ENCODE assay signal across 10 cellular contexts in the genomic region with DNA sequence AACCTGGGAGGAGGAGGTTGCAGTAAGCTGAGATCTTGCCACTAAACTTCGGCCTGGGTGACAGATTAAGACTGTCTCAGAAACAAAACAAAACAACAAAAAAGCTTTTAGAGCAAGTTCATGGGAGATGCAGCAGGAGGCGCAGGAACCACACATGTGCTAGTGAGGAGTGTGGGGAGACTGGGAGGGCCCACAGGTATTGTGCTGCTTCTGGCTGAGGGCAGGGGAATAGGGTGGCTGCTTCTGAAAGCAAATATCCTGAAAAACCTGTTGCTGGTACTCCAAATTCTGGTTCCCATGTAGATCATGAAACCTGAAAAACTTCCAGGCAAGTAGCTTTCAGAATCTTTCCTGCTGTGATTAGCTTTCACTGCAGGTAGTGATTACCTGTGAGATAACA. TPM values are rescaled to one million over a fixed set of nuclear protein-coding genes. Genes with fewer than 3 reads are reported as not detected.
DNase-seq lines count a peak whose midpoint lies in the region; ATAC-seq and TF ChIP-seq lines count a peak whose summit lies in the region.
"Had no signal": no experiment of that assay in that cellular context is flagged by ENCODE, and none has a peak within 500 bp of the region (broad histone marks: within the 10 kb centered on the region; RNA-seq: fewer than 3 reads in every experiment).

No MANE protein-coding gene starts in this region.

- peaks cover 4% of the 10 kb centered on the region for H3K36me3 ChIP-seq in BE2C
- H3K36me3 ChIP-seq in PC-9 (ENCODE audit: low read depth), result no peaks in the 10 kb centered on the region
- H3K36me3 ChIP-seq in MG63, result no peaks in the 10 kb centered on the region
- no peaks in the 10 kb centered on the region for H3K36me3 ChIP-seq in CD4-positive, alpha-beta memory T cell (ENCODE audit: insufficient read depth, low read length)

- H3K79me2 ChIP-seq in PC-9 (ENCODE audit: low read depth), result no peaks in the 10 kb centered on the region

- no peaks in the 10 kb centered on the region for H3K9me3 Mint-ChIP-seq in CD4-positive, alpha-beta memory T cell
- H3K9me3 Mint-ChIP-seq: stimulated activated memory B cell treated with anti-CD40 and anti-IgM and Interleukin-4, amounts not matched to agents 10 μg/mL and 1 μg/mL and 100 μg/mL, for 72 hours had no signal

- H3K36me3 Mint-ChIP-seq in CD4-positive, alpha-beta memory T cell, result no peaks in the 10 kb centered on the region
- H3K36me3 Mint-ChIP-seq: stimulated activated memory B cell treated with anti-CD40 and anti-IgM and Interleukin-4, amounts not matched to agents 10 μg/mL and 1 μg/mL and 100 μg/mL, for 72 hours had no signal

- peaks cover 5 to 11% (median 5%) of the 10 kb centered on the region in 4 donors for H3K4me1 Mint-ChIP-seq in CD4-positive, alpha-beta memory T cell

- no peak overlapping the region for H2AFZ ChIP-seq in PC-9

- H3K9me3 ChIP-seq in BE2C, result no peaks in the 10 kb centered on the region
- H3K9me3 ChIP-seq in PC-9 (ENCODE audit: insufficient read depth, low read depth), result no peaks in the 10 kb centered on the region
- no peaks in the 10 kb centered on the region for H3K9me3 ChIP-seq in MG63
- no peaks in the 10 kb centered on the region for H3K9me3 ChIP-seq in CD4-positive, alpha-beta memory T cell (ENCODE audit: control insufficient read depth in 1 of 2, low read length in 2 of 2)

- POLR2A ChIA-PET in PC-9 (lab: Charles Lee; ENCODE audit: unreplicated experiment), result no interaction called here
- POLR2A ChIA-PET in CD4-positive, alpha-beta memory T cell (lab: Charles Lee; ENCODE audit: partially characterized antibody), result no interaction called here

- no TSS peak for BruUV-seq in PC-9 (replicated peaks; lab: Mats Ljungman, UMichigan)

- no peak for ATAC-seq in GM21360 (IDR thresholded peaks at IDR 0.05; ENCODE audit: unreplicated experiment)
- ATAC-seq: stimulated activated memory B cell treated with anti-CD40 and anti-IgM and Interleukin-4, amounts not matched to agents 10 μg/mL and 1 μg/mL and 100 μg/mL, for 72 hours had no signal

- peaks cover 5% of the 10 kb centered on the region; the same call in 1 of the 2 replicates for H3F3A ChIP-seq in PC-9 (ENCODE audit: insufficient read depth, low read depth)

- peaks cover 21 to 22% of the 10 kb centered on the region in 2 donors for H3K27me3 Mint-ChIP-seq in CD4-positive, alpha-beta memory T cell

- H3K27me3 ChIP-seq in BE2C, result no peaks in the 10 kb centered on the region
- H3K27me3 ChIP-seq in PC-9 (ENCODE audit: insufficient read depth, low read depth), result no peaks in the 10 kb centered on the region
- no peaks in the 10 kb centered on the region for H3K27me3 ChIP-seq in MG63
- peaks cover 5% of the 10 kb centered on the region for H3K27me3 ChIP-seq in CD4-positive, alpha-beta memory T cell (ENCODE audit: insufficient read depth, low read length)

- H3K27ac Mint-ChIP-seq in CD4-positive, alpha-beta memory T cell, result no peak overlapping the region
- H3K27ac Mint-ChIP-seq: stimulated activated memory B cell treated with anti-CD40 and anti-IgM and Interleukin-4, amounts not matched to agents 10 μg/mL and 1 μg/mL and 100 μg/mL, for 72 hours had no signal

- TF ChIP-seq CTCF in BE2C (IDR thresholded peaks at IDR 0.05; ENCODE audit: low read depth, low read length), result peak; percentile 8; the same call in 1 of the 2 replicates
- TF ChIP-seq CTCF in GM12874 (IDR thresholded peaks at IDR 0.05; ENCODE audit: insufficient read depth, low read depth, low read length), result 0 out of 2 replicates have a peak, but pooled peaks have one; percentile 6
- peak; percentile 71 for TF ChIP-seq CTCF in PC-9 (conservative IDR thresholded peaks at IDR 0.05)
- peak; percentile 22 for TF ChIP-seq CTCF in fibroblast of the aortic adventitia (IDR thresholded peaks at IDR 0.05; ENCODE audit: insufficient read depth, low read length)

- intact Hi-C loops in PC-9 (cut with micrococcal nuclease; ENCODE audit: unreplicated experiment), result loop anchor here (1.0 to 10.0 kb wide), 3 partner anchors 193 to 324 kb away; partner anchors contain the start of gene MAPKBP1
- intact Hi-C loops in CD4-positive, alpha-beta memory T cell (cut with micrococcal nuclease), result no loop called here

- no peaks in the 10 kb centered on the region for H3K4me1 ChIP-seq in BE2C
- H3K4me1 ChIP-seq in PC-9 (replicated peaks; ENCODE audit: insufficient read depth), result peaks cover 8% of the 10 kb centered on the region
- H3K4me1 ChIP-seq in CD4-positive, alpha-beta memory T cell (ENCODE audit: insufficient read depth, low read length), result peaks cover 4% of the 10 kb centered on the region

- peak overlapping the region; percentile 51; the same call in 1 of the 2 replicates for H3K27ac ChIP-seq in PC-9
- no peak overlapping the region for H3K27ac ChIP-seq in CD4-positive, alpha-beta memory T cell (ENCODE audit: low read depth, low read length)

- CTCF ChIA-PET in PC-9 (lab: Charles Lee), result interaction anchor here (0.6 to 1.4 kb wide), 8 partner anchors 16 to 1148 kb away, joined by 3 to 7 read pairs (median 3); no protein-coding TSS in a partner anchor
- CTCF ChIA-PET in CD4-positive, alpha-beta memory T cell (lab: Charles Lee; ENCODE audit: partially characterized antibody), result interaction anchor here (0.7 to 2.3 kb wide), 3 partner anchors 23 to 895 kb away, joined by 3 to 8 read pairs (median 3); no protein-coding TSS in a partner anchor

- H3K4me3 Mint-ChIP-seq in CD4-positive, alpha-beta memory T cell, result no peak overlapping the region
- H3K4me3 Mint-ChIP-seq: stimulated activated memory B cell treated with anti-CD40 and anti-IgM and Interleukin-4, amounts not matched to agents 10 μg/mL and 1 μg/mL and 100 μg/mL, for 72 hours had no signal

- no peaks in the 10 kb centered on the region for H3K9me2 ChIP-seq in PC-9 (ENCODE audit: insufficient read depth)

- H4K20me1 ChIP-seq in PC-9 (ENCODE audit: insufficient read depth), result no peaks in the 10 kb centered on the region

- 0 out of 2 replicates have a peak overlapping the region, but pooled peaks have one; percentile 19 for H3K4me2 ChIP-seq in PC-9

- H3K4me3 ChIP-seq in BE2C (ENCODE audit: low read depth, low read length) (no peak overlapping the region), PC-9 (no peak overlapping the region), fibroblast of the aortic adventitia (ENCODE audit: low read depth, low read length) (no peak overlapping the region), MG63 (no peak overlapping the region)
- H3K4me3 ChIP-seq in CD4-positive, alpha-beta memory T cell (ENCODE audit: low read length in 2 of 2), result no peak overlapping the region

- DNase-seq in BE2C (no peak), PC-9 (peak; percentile 75 to 83), fibroblast of the aortic adventitia (ENCODE audit: low read depth) (no peak), MG63 (no peak)
- no peak for DNase-seq in activated T-cell treated with anti-CD3 and anti-CD28 coated beads, Interleukin-2, amount 50 U/mL, for 48 hours
- no peak for DNase-seq in CD4-positive, alpha-beta memory T cell
- DNase-seq: NCI-H345 had no signal

RNA-seq across cellular contexts. Expression of gene TYRO3, which starts 22.1 kb away (rescaled TPM):
- 116 TPM for polyA plus RNA-seq in BE2C (2012; ENCODE audit: insufficient read depth, insufficient read length, low read depth)
- total RNA-seq in PC-9 (2021) (30.3 and 30.8 TPM in 2 replicates), fibroblast of the aortic adventitia (ENCODE audit: low replicate concordance) (8.0 and 20.2 TPM in 2 replicates)
- 3.4 and 12.2 TPM in 2 replicates for total RNA-seq in MG63 (2014; rRNA removed; shearing (Covaris generic); ENCODE audit: low replicate concordance)
- total RNA-seq in CD4-positive, alpha-beta memory T cell, result under 1 TPM; 0.17 to 0.36 TPM
- under 1 TPM in 1 of 2 donors, not detected in 1; 0.11 TPM for polyA plus RNA-seq in CD4-positive, alpha-beta memory T cell

RNA-seq across cellular contexts. Expression of gene RPAP1, which starts 37.1 kb away (rescaled TPM):
- polyA plus RNA-seq in BE2C (2012; ENCODE audit: insufficient read depth, insufficient read length, low read depth), result 71.8 TPM
- total RNA-seq in PC-9 (2021), result 47.7 and 51.4 TPM in 2 replicates
- 10.7 and 16.3 TPM in 2 replicates for total RNA-seq in fibroblast of the aortic adventitia (ENCODE audit: low replicate concordance)
- 6.2 and 7.9 TPM in 2 replicates for total RNA-seq in MG63 (2014; rRNA removed; shearing (Covaris generic); ENCODE audit: low replicate concordance)
- 10 to 100 TPM; 50.6 to 52.2 TPM for total RNA-seq in CD4-positive, alpha-beta memory T cell
- 10 to 100 TPM in 1 of 2 donors, 1 to 10 TPM in 1; 5.5 to 18.2 TPM for polyA plus RNA-seq in CD4-positive, alpha-beta memory T cell

Comparison
In these comparisons a context has a peak if more than half of its experiments do, and no peak if none do; other contexts are left out.
1. DNase-seq: peak in PC-9 (2 of 2); none in BE2C (single experiment), fibroblast of the aortic adventitia (single experiment), MG63 (single experiment), activated T-cell treated with anti-CD3 and anti-CD28 coated beads, Interleukin-2, amount 50 U/mL, for 48 hours (0 of 2) and CD4-positive, alpha-beta memory T cell (0 of 5).
2. CTCF ChIP-seq: peak in every context shown above with its lines; median percentile 71 in PC-9; 22 in fibroblast of the aortic adventitia; 8 in BE2C; 6 in GM12874.